ENCODE assay signal across 1 cellular context in the genomic region with DNA sequence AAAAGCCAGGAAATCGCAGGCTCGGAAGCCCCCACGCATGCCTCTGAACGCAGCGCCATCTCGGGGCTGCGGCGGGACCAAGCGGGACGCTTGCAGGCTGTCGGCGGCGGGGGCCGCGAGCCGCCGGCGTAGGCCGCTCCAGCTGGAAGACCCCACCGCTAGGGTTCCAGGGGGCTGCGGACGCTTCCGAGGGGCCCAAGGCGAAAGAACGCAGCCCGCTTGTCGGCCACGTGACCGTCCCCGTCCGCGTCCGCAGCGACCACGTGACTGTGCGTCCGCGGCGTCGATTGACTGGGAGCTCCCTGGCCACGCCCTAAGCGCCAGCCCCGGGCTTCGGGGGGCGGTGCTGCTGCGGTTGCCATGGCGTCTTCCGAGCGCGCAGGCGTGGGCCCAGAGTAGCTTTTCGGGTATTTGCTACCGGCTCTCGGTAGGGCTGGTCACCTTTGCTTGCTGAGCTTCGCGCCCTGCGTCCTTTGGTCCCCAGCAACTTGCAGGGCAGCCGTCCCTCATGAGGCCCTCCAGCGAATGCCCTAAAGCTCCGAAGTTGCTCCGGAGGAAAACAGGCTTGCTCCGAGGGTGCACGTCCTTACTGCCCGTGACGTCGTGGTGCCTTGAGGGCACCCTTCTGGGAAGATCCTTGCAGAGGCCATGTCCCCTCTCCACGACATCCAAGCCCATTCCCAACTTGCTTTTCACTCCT.
A peak's percentile ranks its signal among the peaks of the same experiment; 100 is the strongest.
TF ChIP-seq lines count a peak whose summit lies in the region.

No MANE protein-coding gene starts in this region.

TF ChIP-seq in HEK293, 187 proteins besides CTCF, POLR2A, EP300 and RAD21 (continued from another document and continues in another):
- TF ChIP-seq ZBTB11 (tag by site-specific recombination; conservative IDR thresholded peaks at IDR 0.05; ENCODE audit: low read depth) (no peak; the same call in 1 of the 2 replicates), HOXA7 (CRISPR knock-in tag; IDR thresholded peaks at IDR 0.05; ENCODE audit: borderline replicate concordance) (no peak), ZNF791 (tag by site-specific recombination; IDR thresholded peaks at IDR 0.05) (peak; percentile 73; the same call in 1 of the 2 replicates), ZNF140 (tag by site-specific recombination; IDR thresholded peaks at IDR 0.05) (no peak), ZNF530 (tag by site-specific recombination; IDR thresholded peaks at IDR 0.05; ENCODE audit: low read depth) (no peak), ZNF157 (tag by site-specific recombination; IDR thresholded peaks at IDR 0.05) (no peak), ZNF521 (tag by site-specific recombination; IDR thresholded peaks at IDR 0.05) (no peak), ZNF449 (tag by site-specific recombination; IDR thresholded peaks at IDR 0.05) (peak; percentile 85), ZNF701 (tag by site-specific recombination; IDR thresholded peaks at IDR 0.05) (no peak), ZNF623 (tag by site-specific recombination; IDR thresholded peaks at IDR 0.05) (no peak), ZSCAN23 (tag by site-specific recombination; IDR thresholded peaks at IDR 0.05) (no peak; the same call in 1 of the 2 replicates), ZNF398 (tag by site-specific recombination; IDR thresholded peaks at IDR 0.05) (no peak), ZNF341 (tag by site-specific recombination; IDR thresholded peaks at IDR 0.05; ENCODE audit: low read depth) (peak; percentile 84), ZFP37 (tag by site-specific recombination; IDR thresholded peaks at IDR 0.05) (no peak; the same call in 1 of the 2 replicates), ZNF112 (tag by site-specific recombination; IDR thresholded peaks at IDR 0.05) (no peak), ZNF239 (tag by site-specific recombination; IDR thresholded peaks at IDR 0.05) (peak; percentile 15; the same call in 1 of the 2 replicates), ZNF324 (tag by site-specific recombination; IDR thresholded peaks at IDR 0.05) (no peak), ZNF391 (tag by site-specific recombination; IDR thresholded peaks at IDR 0.05; ENCODE audit: borderline replicate concordance, low read depth) (peak; percentile 91), ZNF677 (tag by site-specific recombination; IDR thresholded peaks at IDR 0.05) (no peak), GLI4 (tag by site-specific recombination; IDR thresholded peaks at IDR 0.05) (peak; percentile 81; the same call in 1 of the 2 replicates), YY1 (tag by site-specific recombination; IDR thresholded peaks at IDR 0.05) (peak; percentile 50; the same call in 1 of the 2 replicates), ZNF837 (tag by site-specific recombination; IDR thresholded peaks at IDR 0.05) (no peak), SP7 (tag by site-specific recombination; IDR thresholded peaks at IDR 0.05) (peak; percentile 73; the same call in 1 of the 2 replicates), ZNF202 (tag by site-specific recombination; IDR thresholded peaks at IDR 0.05; ENCODE audit: borderline replicate concordance) (no peak), SALL2 (tag by site-specific recombination; IDR thresholded peaks at IDR 0.05; ENCODE audit: borderline replicate concordance) (no peak), KLF8 (tag by site-specific recombination; IDR thresholded peaks at IDR 0.05) (0 out of 2 replicates have a peak, but pooled peaks have one; percentile 58), ZNF600 (tag by site-specific recombination; IDR thresholded peaks at IDR 0.05) (no peak), ZNF560 (tag by site-specific recombination; IDR thresholded peaks at IDR 0.05; ENCODE audit: borderline replicate concordance) (no peak), GLI2 (tag by site-specific recombination; IDR thresholded peaks at IDR 0.05; ENCODE audit: borderline replicate concordance, low read depth) (no peak), ZNF670 (tag by site-specific recombination; IDR thresholded peaks at IDR 0.05; ENCODE audit: low read depth) (no peak), GFI1B (tag by site-specific recombination; IDR thresholded peaks at IDR 0.05) (no peak), EGR2 (tag by site-specific recombination; IDR thresholded peaks at IDR 0.05; ENCODE audit: low read depth) (peak; percentile 23; the same call in 1 of the 2 replicates), ZNF596 (tag by site-specific recombination; IDR thresholded peaks at IDR 0.05) (no peak), ZNF830 (tag by site-specific recombination; IDR thresholded peaks at IDR 0.05; ENCODE audit: low read depth) (no peak), ZNF544 (tag by site-specific recombination; IDR thresholded peaks at IDR 0.05) (no peak), ZFP69B (tag by site-specific recombination; IDR thresholded peaks at IDR 0.05) (peak; percentile 77), ZNF19 (tag by site-specific recombination; IDR thresholded peaks at IDR 0.05; ENCODE audit: low read depth) (no peak), ZNF624 (tag by site-specific recombination; IDR thresholded peaks at IDR 0.05) (no peak)
- TF ChIP-seq, protein P1, sequence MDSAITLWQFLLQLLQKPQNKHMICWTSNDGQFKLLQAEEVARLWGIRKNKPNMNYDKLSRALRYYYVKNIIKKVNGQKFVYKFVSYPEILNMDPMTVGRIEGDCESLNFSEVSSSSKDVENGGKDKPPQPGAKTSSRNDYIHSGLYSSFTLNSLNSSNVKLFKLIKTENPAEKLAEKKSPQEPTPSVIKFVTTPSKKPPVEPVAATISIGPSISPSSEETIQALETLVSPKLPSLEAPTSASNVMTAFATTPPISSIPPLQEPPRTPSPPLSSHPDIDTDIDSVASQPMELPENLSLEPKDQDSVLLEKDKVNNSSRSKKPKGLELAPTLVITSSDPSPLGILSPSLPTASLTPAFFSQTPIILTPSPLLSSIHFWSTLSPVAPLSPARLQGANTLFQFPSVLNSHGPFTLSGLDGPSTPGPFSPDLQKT (IDR thresholded peaks at IDR 0.05; ENCODE audit: borderline replicate concordance, low read depth, low read length) = no peak
- TF ChIP-seq, protein P2, sequence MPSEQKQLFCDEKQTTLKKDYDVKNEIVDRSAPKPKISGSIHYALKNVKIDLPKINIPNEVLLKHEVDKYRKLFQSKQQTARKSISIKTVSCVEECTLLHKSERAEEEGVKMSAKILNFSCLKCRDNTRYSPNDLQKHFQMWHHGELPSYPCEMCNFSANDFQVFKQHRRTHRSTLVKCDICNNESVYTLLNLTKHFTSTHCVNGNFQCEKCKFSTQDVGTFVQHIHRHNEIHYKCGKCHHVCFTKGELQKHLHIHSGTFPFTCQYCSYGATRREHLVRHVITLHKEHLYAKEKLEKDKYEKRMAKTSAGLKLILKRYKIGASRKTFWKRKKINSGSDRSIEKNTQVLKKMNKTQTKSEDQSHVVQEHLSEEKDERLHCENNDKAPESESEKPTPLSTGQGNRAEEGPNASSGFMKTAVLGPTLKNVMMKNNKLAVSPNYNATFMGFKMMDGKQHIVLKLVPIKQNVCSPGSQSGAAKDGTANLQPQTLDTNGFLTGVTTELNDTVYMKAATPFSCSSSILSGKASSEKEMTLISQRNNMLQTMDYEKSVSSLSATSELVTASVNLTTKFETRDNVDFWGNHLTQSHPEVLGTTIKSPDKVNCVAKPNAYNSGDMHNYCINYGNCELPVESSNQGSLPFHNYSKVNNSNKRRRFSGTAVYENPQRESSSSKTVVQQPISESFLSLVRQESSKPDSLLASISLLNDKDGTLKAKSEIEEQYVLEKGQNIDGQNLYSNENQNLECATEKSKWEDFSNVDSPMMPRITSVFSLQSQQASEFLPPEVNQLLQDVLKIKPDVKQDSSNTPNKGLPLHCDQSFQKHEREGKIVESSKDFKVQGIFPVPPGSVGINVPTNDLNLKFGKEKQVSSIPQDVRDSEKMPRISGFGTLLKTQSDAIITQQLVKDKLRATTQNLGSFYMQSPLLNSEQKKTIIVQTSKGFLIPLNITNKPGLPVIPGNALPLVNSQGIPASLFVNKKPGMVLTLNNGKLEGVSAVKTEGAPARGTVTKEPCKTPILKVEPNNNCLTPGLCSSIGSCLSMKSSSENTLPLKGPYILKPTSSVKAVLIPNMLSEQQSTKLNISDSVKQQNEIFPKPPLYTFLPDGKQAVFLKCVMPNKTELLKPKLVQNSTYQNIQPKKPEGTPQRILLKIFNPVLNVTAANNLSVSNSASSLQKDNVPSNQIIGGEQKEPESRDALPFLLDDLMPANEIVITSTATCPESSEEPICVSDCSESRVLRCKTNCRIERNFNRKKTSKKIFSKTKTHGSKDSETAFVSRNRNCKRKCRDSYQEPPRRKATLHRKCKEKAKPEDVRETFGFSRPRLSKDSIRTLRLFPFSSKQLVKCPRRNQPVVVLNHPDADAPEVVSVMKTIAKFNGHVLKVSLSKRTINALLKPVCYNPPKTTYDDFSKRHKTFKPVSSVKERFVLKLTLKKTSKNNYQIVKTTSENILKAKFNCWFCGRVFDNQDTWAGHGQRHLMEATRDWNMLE (tag by site-specific recombination; conservative IDR thresholded peaks at IDR 0.05; ENCODE audit: low read depth) = peak; percentile 29; the same call in 1 of the 2 replicates
- TF ChIP-seq, protein P3, sequence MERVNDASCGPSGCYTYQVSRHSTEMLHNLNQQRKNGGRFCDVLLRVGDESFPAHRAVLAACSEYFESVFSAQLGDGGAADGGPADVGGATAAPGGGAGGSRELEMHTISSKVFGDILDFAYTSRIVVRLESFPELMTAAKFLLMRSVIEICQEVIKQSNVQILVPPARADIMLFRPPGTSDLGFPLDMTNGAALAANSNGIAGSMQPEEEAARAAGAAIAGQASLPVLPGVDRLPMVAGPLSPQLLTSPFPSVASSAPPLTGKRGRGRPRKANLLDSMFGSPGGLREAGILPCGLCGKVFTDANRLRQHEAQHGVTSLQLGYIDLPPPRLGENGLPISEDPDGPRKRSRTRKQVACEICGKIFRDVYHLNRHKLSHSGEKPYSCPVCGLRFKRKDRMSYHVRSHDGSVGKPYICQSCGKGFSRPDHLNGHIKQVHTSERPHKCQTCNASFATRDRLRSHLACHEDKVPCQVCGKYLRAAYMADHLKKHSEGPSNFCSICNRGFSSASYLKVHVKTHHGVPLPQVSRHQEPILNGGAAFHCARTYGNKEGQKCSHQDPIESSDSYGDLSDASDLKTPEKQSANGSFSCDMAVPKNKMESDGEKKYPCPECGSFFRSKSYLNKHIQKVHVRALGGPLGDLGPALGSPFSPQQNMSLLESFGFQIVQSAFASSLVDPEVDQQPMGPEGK (tag by site-specific recombination; IDR thresholded peaks at IDR 0.05) = peak; percentile 71
- TF ChIP-seq, protein P4, sequence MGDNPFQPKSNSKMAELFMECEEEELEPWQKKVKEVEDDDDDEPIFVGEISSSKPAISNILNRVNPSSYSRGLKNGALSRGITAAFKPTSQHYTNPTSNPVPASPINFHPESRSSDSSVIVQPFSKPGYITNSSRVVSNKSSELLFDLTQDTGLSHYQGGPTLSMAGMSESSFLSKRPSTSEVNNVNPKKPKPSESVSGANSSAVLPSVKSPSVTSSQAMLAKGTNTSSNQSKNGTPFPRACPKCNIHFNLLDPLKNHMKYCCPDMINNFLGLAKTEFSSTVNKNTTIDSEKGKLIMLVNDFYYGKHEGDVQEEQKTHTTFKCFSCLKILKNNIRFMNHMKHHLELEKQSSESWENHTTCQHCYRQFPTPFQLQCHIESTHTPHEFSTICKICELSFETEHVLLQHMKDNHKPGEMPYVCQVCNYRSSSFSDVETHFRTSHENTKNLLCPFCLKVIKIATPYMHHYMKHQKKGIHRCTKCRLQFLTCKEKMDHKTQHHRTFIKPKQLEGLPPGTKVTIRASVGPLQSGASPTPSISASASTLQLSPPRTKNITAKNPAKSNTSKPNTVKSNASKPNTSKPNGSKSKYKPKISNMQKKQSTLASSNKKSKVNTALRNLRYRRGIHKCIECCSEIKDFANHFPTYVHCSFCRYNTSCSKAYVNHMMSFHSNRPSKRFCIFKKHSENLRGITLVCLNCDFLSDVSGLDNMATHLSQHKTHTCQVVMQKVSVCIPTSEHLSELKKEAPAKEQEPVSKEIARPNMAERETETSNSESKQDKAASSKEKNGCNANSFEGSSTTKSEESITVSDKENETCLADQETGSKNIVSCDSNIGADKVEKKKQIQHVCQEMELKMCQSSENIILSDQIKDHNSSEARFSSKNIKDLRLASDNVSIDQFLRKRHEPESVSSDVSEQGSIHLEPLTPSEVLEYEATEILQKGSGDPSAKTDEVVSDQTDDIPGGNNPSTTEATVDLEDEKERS (tag by site-specific recombination; IDR thresholded peaks at IDR 0.05) = no peak
